ENCODE assay signal across 24 cellular contexts in the genomic region with DNA sequence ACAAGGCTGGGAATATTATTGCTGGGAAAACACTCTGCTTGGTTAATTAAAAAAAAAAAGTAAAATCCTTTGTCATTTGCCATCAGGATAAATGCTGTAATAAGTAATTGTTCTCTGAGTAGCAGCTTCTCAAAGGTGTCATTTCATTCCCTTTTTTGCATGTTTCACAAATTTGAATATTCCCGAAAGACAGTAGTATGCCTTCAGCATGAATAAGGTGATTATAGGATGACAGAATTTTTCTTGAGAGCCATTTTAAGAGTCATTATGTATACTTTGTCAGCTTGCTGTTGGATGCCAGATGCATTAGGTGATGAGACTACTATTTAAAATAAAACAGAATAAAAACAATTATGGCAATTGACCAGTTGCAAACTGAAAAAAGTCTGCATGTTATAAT.
"Had no signal": no experiment of that assay in that cellular context is flagged by ENCODE, and none has a peak within 500 bp of the region (broad histone marks: within the 10 kb centered on the region; RNA-seq: fewer than 3 reads in every experiment).

No MANE protein-coding gene starts in this region.

- H3K4me1 Mint-ChIP-seq: endodermal cell had no signal

- H3K27me3 ChIP-seq: colonic mucosa, dorsolateral prefrontal cortex, esophagus muscularis mucosa, esophagus squamous epithelium, foreskin keratinocyte, gastrocnemius medialis, gastroesophageal sphincter, heart left ventricle, heart right ventricle had no signal

- H3K9me3 ChIP-seq: colonic mucosa, esophagus muscularis mucosa, esophagus squamous epithelium, gastrocnemius medialis, gastroesophageal sphincter, heart left ventricle, heart right ventricle had no signal

- H3K4me3 ChIP-seq: colonic mucosa, coronary artery, dorsolateral prefrontal cortex, esophagus muscularis mucosa, esophagus squamous epithelium, gastrocnemius medialis, gastroesophageal sphincter, heart left ventricle, heart right ventricle had no signal

- H3K27ac ChIP-seq: colonic mucosa, coronary artery, dorsolateral prefrontal cortex, epithelial cell of prostate, esophagus muscularis mucosa, esophagus squamous epithelium, foreskin keratinocyte, gastrocnemius medialis, gastroesophageal sphincter, heart left ventricle, heart right ventricle had no signal

- H3K27ac Mint-ChIP-seq: dendritic cell treated with granulocyte-macrophage colony-stimulating factor and Interleukin-4, amounts not matched to agents 40 ng/mL and 50 ng/mL, for 4 days; effector memory CD8-positive, alpha-beta T cell; endodermal cell had no signal

- H3K36me3 ChIP-seq: colonic mucosa, esophagus muscularis mucosa, esophagus squamous epithelium, gastrocnemius medialis, gastroesophageal sphincter, heart left ventricle, heart right ventricle had no signal

- DNase-seq: colonic mucosa; cortex of kidney; dermis blood vessel endothelial cell; dorsolateral prefrontal cortex; effector CD4-positive, alpha-beta T cell; effector CD8-positive, alpha-beta T cell; effector memory CD4-positive, alpha-beta T cell; effector memory CD8-positive, alpha-beta T cell; endodermal cell; erythroblast; esophagus squamous epithelium; foreskin fibroblast; foreskin keratinocyte; gastrocnemius medialis; glutamatergic neuron; head of caudate nucleus; heart left ventricle; heart right ventricle had no signal

- H3K27me3 Mint-ChIP-seq: dendritic cell treated with granulocyte-macrophage colony-stimulating factor and Interleukin-4, amounts not matched to agents 40 ng/mL and 50 ng/mL, for 4 days; effector memory CD8-positive, alpha-beta T cell had no signal

- H3K4me3 Mint-ChIP-seq: dendritic cell treated with granulocyte-macrophage colony-stimulating factor and Interleukin-4, amounts not matched to agents 40 ng/mL and 50 ng/mL, for 4 days; effector memory CD8-positive, alpha-beta T cell; endodermal cell had no signal

- ATAC-seq: effector memory CD8-positive, alpha-beta T cell; esophagus mucosa; foreskin keratinocyte; gastrocnemius medialis; gastroesophageal sphincter; heart left ventricle; heart right ventricle had no signal
